8 cellular contexts compared by ENCODE assay signal in the genomic region with DNA sequence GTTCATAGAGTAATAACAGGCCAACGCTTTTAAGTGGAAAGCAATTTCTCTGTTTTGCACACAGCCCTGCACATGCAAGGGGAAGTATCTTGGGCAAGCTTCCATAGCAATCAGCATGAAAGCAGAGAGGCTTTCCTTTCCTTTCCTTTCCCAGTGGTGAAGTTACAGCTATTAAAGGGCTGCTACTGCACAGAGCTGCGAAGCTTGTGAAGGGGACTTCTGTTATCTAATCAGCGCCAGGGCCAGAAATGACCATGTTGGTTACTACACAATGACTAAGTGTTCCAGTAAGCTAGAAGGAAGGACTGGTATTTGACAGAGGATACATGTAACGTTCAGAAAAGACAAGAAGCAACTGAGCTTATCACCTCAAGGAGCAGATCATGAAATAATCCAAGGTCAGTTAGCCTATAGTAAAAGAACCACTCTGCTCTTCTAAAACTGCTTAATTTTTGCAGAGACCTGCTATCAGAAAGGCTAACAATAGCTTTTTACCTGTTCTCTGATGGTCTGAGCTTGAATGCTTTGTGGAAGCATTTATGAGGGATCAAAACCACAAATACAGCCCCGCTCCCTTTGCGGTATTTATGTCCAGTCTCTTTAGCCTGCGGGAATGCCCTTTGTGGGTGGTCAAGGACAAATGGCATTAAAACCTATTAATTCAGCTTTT. TPM values are rescaled to one million over a fixed set of nuclear protein-coding genes. Genes with fewer than 3 reads are reported as not detected.
DNase-seq lines count a peak whose midpoint lies in the region; ATAC-seq and TF ChIP-seq lines count a peak whose summit lies in the region.

No MANE protein-coding gene starts in this region.

- H3K27ac ChIP-seq in BLaER1 (no peak overlapping the region), VCaP (peak overlapping the region; percentile 100), layer of hippocampus (ENCODE audit: low read depth, low read length) (peak overlapping the region; percentile 23), neuronal stem cell (replicated peaks; ENCODE audit: low read length) (no peak overlapping the region)

- DNase-seq in stimulated activated naive CD4-positive, alpha-beta T cell treated with Interleukin-2 at 50 U/mL for 16 hours (lab: John Stamatoyannopoulos, UW) = no peak
- DNase-seq in neuronal stem cell (ENCODE audit: low spot score) (no peak), SW 1271 (lab: John Stamatoyannopoulos, UW) (no peak)

- TF ChIP-seq CTCF in VCaP (conservative IDR thresholded peaks at IDR 0.05) = no peak

- no peak overlapping the region for H2BK120ac ChIP-seq in neuronal stem cell (ENCODE audit: low read depth, low read length)

- H3K4me1 ChIP-seq in BLaER1 (peaks cover 15% of the 10 kb centered on the region), neuronal stem cell (ENCODE audit: control insufficient read depth in 2 of 2, insufficient read depth in 1 of 2, low read depth in 1 of 2, low read length in 2 of 2) (peaks cover 0 to 1% of the 10 kb centered on the region in 2 donors)

- no peak overlapping the region for H3K18ac ChIP-seq in neuronal stem cell (ENCODE audit: low read length)

- peaks cover 2% of the 10 kb centered on the region for H3K79me1 ChIP-seq in neuronal stem cell (ENCODE audit: low read depth, low read length)

- H3K9me3 ChIP-seq in BLaER1 (no peaks in the 10 kb centered on the region), neuronal stem cell (replicated peaks in 1 of 2; ENCODE audit: control insufficient read depth in 2 of 2, insufficient read depth in 1 of 2, low read depth in 1 of 2, low read length in 2 of 2) (no peaks in the 10 kb centered on the region)

- H2BK12ac ChIP-seq in neuronal stem cell (ENCODE audit: low read length) = no peak overlapping the region

- peaks cover 27% of the 10 kb centered on the region for H4K20me1 ChIP-seq in BLaER1

- H3K4me3 ChIP-seq in BLaER1 (no peak overlapping the region), neuronal stem cell (ENCODE audit: low read length in 2 of 2) (no peak overlapping the region)

- 0 out of 2 replicates have a peak, but pooled peaks cover 4% of the 10 kb centered on the region for H3K36me3 ChIP-seq in BLaER1
- no peaks in the 10 kb centered on the region for H3K36me3 ChIP-seq in neuronal stem cell (replicated peaks in 1 of 2; ENCODE audit: control insufficient read depth in 2 of 2, insufficient read depth in 2 of 2, low read length in 2 of 2)

- H3K14ac ChIP-seq in neuronal stem cell (ENCODE audit: low read length) = no peak overlapping the region

- H4K8ac ChIP-seq in neuronal stem cell (ENCODE audit: low read depth, low read length) = no peak overlapping the region

- ATAC-seq in HG02623 (IDR thresholded peaks at IDR 0.05; ENCODE audit: unreplicated experiment) = peak; percentile 49
- ATAC-seq in HG03108 (IDR thresholded peaks at IDR 0.05; ENCODE audit: unreplicated experiment) = no peak

- no peak overlapping the region for H2AFZ ChIP-seq in neuronal stem cell (ENCODE audit: low read length)

- no peak overlapping the region for H2BK15ac ChIP-seq in neuronal stem cell (ENCODE audit: low read length)

- no peak overlapping the region for H3K4ac ChIP-seq in neuronal stem cell (ENCODE audit: low read length)

- H3K23ac ChIP-seq in neuronal stem cell (ENCODE audit: low read depth, low read length, poor library complexity) = no peak overlapping the region

- H4K91ac ChIP-seq in neuronal stem cell (ENCODE audit: low read depth, low read length, poor library complexity) = no peak overlapping the region

- H3K9ac ChIP-seq in BLaER1 = no peak overlapping the region
- no peak overlapping the region for H3K9ac ChIP-seq in neuronal stem cell (ENCODE audit: low read depth, low read length, poor library complexity)

- no CpG with 5 or more reads among the region's 7 CpGs for WGBS in neuronal stem cell (ENCODE audit: extremely low coverage in 2 of 2, insufficient read length in 2 of 2, insufficient replicate concordance in 1 of 2), 2 donors

- H2BK5ac ChIP-seq in neuronal stem cell (ENCODE audit: low read length) = no peak overlapping the region

- no peak overlapping the region for H2AK5ac ChIP-seq in neuronal stem cell (ENCODE audit: low read depth, low read length)

- H3K27me3 ChIP-seq in BLaER1 = no peaks in the 10 kb centered on the region
- no peaks in the 10 kb centered on the region for H3K27me3 ChIP-seq in layer of hippocampus (ENCODE audit: control insufficient read depth, insufficient read depth, low read length)
- no peaks in the 10 kb centered on the region for H3K27me3 ChIP-seq in neuronal stem cell (ENCODE audit: control insufficient read depth in 3 of 3, insufficient read depth in 3 of 3, low read depth in 1 of 3, low read length in 3 of 3)

- H3K4me2 ChIP-seq in BLaER1 (peak overlapping the region; percentile 49), neuronal stem cell (ENCODE audit: insufficient read depth, low read length, poor library complexity, severe bottlenecking) (no peak overlapping the region)

RNA-seq across cellular contexts. Expression of a gene that starts 45.9 kb away (rescaled TPM):
- 3.8 TPM for polyA plus RNA-seq in neuronal stem cell (2013, experiment 1 of 2)
- polyA plus RNA-seq in neuronal stem cell (2013, experiment 2 of 2) = 3.9 TPM

Comparison
In these comparisons a context has a peak if more than half of its experiments do, and no peak if none do; other contexts are left out.
1. H3K27ac ChIP-seq: peak in VCaP (single experiment) and layer of hippocampus (single experiment); none in BLaER1 (single experiment) and neuronal stem cell (single experiment).